In genomic region chr12:77746108-77746507, GRCh38 we compare ENCODE assay signal across 8 cellular contexts.
DNase-seq lines count a peak whose midpoint lies in the region; ATAC-seq and TF ChIP-seq lines count a peak whose summit lies in the region.

No MANE protein-coding gene starts in this region.

- DNase-seq in NCI-H1930 (lab: John Stamatoyannopoulos, UW) (peak; percentile 78 to 90), fibroblast of lung (ENCODE audit: low read depth in 2 of 2) (peak; percentile 50 to 59), NCI-H1048 (lab: John Stamatoyannopoulos, UW) (no peak), occipital lobe (lab: John Stamatoyannopoulos, UW) (no peak)
- DNase-seq in stimulated activated CD4-positive, alpha-beta T cell treated with anti-CD3 and anti-CD28 coated beads, Interleukin-12 subunit alpha, Interleukin-12 subunit beta, amount 100 ng/mL, for 4 hours: no peak

- TF ChIP-seq CTCF in fibroblast of lung (conservative IDR thresholded peaks at IDR 0.05 in 1 of 2, IDR thresholded peaks at IDR 0.05 in 1 of 2; ENCODE audit: low read depth in 1 of 2, low read length in 2 of 2): no peak

- H3K36me3 Mint-ChIP-seq in activated T-helper 17 cell treated with anti-CD3 and anti-CD28 coated beads, Interleukin-2, amount 50 U/mL, for 72 hours (ENCODE audit: low read depth): no peaks in the 10 kb centered on the region

- no peaks in the 10 kb centered on the region for H3K4me1 ChIP-seq in fibroblast of lung (ENCODE audit: control insufficient read depth, extremely low read depth, insufficient read depth, low read length)

- H3K27ac ChIP-seq in fibroblast of lung (ENCODE audit: insufficient read depth, low read length): no peak overlapping the region

- H3K4me1 Mint-ChIP-seq in activated T-helper 17 cell treated with anti-CD3 and anti-CD28 coated beads, Interleukin-2, amount 50 U/mL, for 72 hours: no peaks in the 10 kb centered on the region

- ATAC-seq in GM18508 (IDR thresholded peaks at IDR 0.05; ENCODE audit: insufficient read depth, unreplicated experiment) (peak; percentile 100), HG02798 (IDR thresholded peaks at IDR 0.05; ENCODE audit: poor library complexity, unreplicated experiment) (peak; percentile 100)
- no peak for ATAC-seq in activated T-helper 17 cell treated with anti-CD3 and anti-CD28 coated beads, Interleukin-2, amount 50 U/mL, for 72 hours (replicated peaks)

- no peak overlapping the region for H3K4me3 Mint-ChIP-seq in activated T-helper 17 cell treated with anti-CD3 and anti-CD28 coated beads, Interleukin-2, amount 50 U/mL, for 72 hours

- H3K9me3 Mint-ChIP-seq in activated T-helper 17 cell treated with anti-CD3 and anti-CD28 coated beads, Interleukin-2, amount 50 U/mL, for 72 hours: peaks cover 7% of the 10 kb centered on the region

- H3K27ac Mint-ChIP-seq in activated T-helper 17 cell treated with anti-CD3 and anti-CD28 coated beads, Interleukin-2, amount 50 U/mL, for 72 hours: no peak overlapping the region

- no peak overlapping the region for H3K9ac ChIP-seq in fibroblast of lung (ENCODE audit: insufficient read depth, low read length)

- no peaks in the 10 kb centered on the region for H3K79me2 ChIP-seq in fibroblast of lung (ENCODE audit: control insufficient read depth, insufficient read depth, low read length)

- H3K9me3 ChIP-seq in fibroblast of lung (ENCODE audit: control insufficient read depth, insufficient read depth, low read depth, low read length): no peaks in the 10 kb centered on the region

- no peaks in the 10 kb centered on the region for H4K20me1 ChIP-seq in fibroblast of lung (ENCODE audit: control insufficient read depth, extremely low read depth, insufficient read depth, low read length)

- H3K4me2 ChIP-seq in fibroblast of lung (ENCODE audit: extremely low read depth, insufficient read depth, low read length): no peak overlapping the region

- no peak overlapping the region for H2AFZ ChIP-seq in fibroblast of lung (ENCODE audit: low read length)

- no peak overlapping the region for H3K4me3 ChIP-seq in fibroblast of lung (replicated peaks in 1 of 4; ENCODE audit: control extremely low read depth in 1 of 4, insufficient read depth in 1 of 4, low read depth in 3 of 4, low read length in 4 of 4)

- no peaks in the 10 kb centered on the region for H3K27me3 Mint-ChIP-seq in activated T-helper 17 cell treated with anti-CD3 and anti-CD28 coated beads, Interleukin-2, amount 50 U/mL, for 72 hours

- H3K27me3 ChIP-seq in fibroblast of lung (ENCODE audit: control insufficient read depth, insufficient read depth, low read length): no peaks in the 10 kb centered on the region

- no peaks in the 10 kb centered on the region for H3K36me3 ChIP-seq in fibroblast of lung (ENCODE audit: control insufficient read depth, insufficient read depth, low read length)

Comparison
In these comparisons a context has a peak if more than half of its experiments do, and no peak if none do; other contexts are left out.
1. DNase-seq: peak in NCI-H1930 (2 of 2) and fibroblast of lung (2 of 2); none in NCI-H1048 (single experiment), stimulated activated CD4-positive, alpha-beta T cell treated with anti-CD3 and anti-CD28 coated beads, Interleukin-12 subunit alpha, Interleukin-12 subunit beta, amount 100 ng/mL, for 4 hours (single experiment) and occipital lobe (single experiment).